ENCODE assay signal across 18 cellular contexts in the genomic region with DNA sequence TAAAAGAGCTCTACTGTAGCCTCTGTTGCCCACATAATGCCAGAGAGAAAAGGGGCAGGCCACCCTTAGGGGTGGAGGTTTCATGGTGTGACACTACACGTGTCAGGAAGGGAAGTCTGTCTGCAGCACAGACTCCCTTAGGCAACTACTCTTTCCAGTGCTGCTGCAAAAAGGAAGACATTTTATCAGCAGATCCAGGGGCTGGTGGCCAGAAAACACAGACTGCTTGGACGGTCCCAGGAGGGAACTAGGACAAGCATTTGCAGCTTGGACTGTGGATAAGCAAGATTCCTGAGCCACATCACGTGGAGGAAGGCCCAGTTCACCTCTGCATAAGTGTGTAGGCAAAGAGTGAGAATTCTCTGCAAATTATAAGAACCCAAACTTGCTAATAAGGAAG.
DNase-seq lines count a peak whose midpoint lies in the region; ATAC-seq, FAIRE-seq and TF ChIP-seq lines count a peak whose summit lies in the region.
"Had no signal": no experiment of that assay in that cellular context is flagged by ENCODE, and none has a peak within 500 bp of the region (broad histone marks: within the 10 kb centered on the region; RNA-seq: fewer than 3 reads in every experiment).

No MANE protein-coding gene starts in this region.

- TF ChIP-seq POLR2A in A549 (IDR thresholded peaks at IDR 0.05; ENCODE audit: low read length): no peak

- H3K36me3 ChIP-seq in left ventricle myocardium inferior: no peaks in the 10 kb centered on the region

- no peak for TF ChIP-seq CTCF in left ventricle myocardium inferior (IDR thresholded peaks at IDR 0.05; ENCODE audit: borderline replicate concordance)
- TF ChIP-seq CTCF in A549 (IDR thresholded peaks at IDR 0.05): no peak

- intact Hi-C loops in left cardiac atrium (cut with DNase I): no loop called here
- intact Hi-C loops in left ventricle myocardium inferior (cut with micrococcal nuclease): no loop called here

- H3K4me1 ChIP-seq in left ventricle myocardium inferior (no peaks in the 10 kb centered on the region), A549 (peaks cover 34% of the 10 kb centered on the region)

- no peaks in the 10 kb centered on the region for H3K27me3 ChIP-seq in left ventricle myocardium inferior (ENCODE audit: low read depth)

- FAIRE-seq in A549 (lab: Jason Lieb, UNC): no peak
- FAIRE-seq: G401.6, GM12892, GM19239 had no signal

- no peak for TF ChIP-seq RAD21 in A549 (conservative IDR thresholded peaks at IDR 0.05 in 1 of 2, IDR thresholded peaks at IDR 0.05 in 1 of 2)

- no peak overlapping the region for H3K4me3 ChIP-seq in left ventricle myocardium inferior
- H3K4me3 ChIP-seq in A549: no peak overlapping the region

- TF ChIP-seq EP300 in A549 (IDR thresholded peaks at IDR 0.05): no peak

- CTCF ChIA-PET in A549 (lab: Yijun Ruan, JAX): interaction anchor here (0.6 to 1.2 kb wide), 3 partner anchors 14 to 313 kb away, joined by 3 to 4 read pairs (median 3); no protein-coding TSS in a partner anchor

- ATAC-seq in left cardiac atrium: no peak
- no peak for ATAC-seq in A549
- no peak for ATAC-seq in HG03565 (IDR thresholded peaks at IDR 0.05; ENCODE audit: unreplicated experiment)

- POLR2A ChIA-PET in A549 (lab: Yijun Ruan, JAX): no interaction called here

- H3K9me3 ChIP-seq in left ventricle myocardium inferior (replicated peaks) (peaks cover 12% of the 10 kb centered on the region), A549 (no peaks in the 10 kb centered on the region)

- DNase-seq in left cardiac atrium (peak; percentile 52), left ventricle myocardium inferior (no peak), A549 (ENCODE audit: low read depth in 1 of 2, low spot score in 1 of 2) (no peak), SK-MEL-5 (ENCODE audit: low read depth, low spot score) (peak; percentile 17), foreskin melanocyte (peak; percentile 53), DMS 273 (lab: John Stamatoyannopoulos, UW; ENCODE audit: unreplicated experiment) (no peak)
- DNase-seq: 8988T; CD4-positive, alpha-beta memory T cell; DMS153; DMS79 treated with DMSO at 0.1 percent for 48 hours; EL; HCEC 1CT; IMR-90 had no signal

- no peak overlapping the region for H3K4me2 ChIP-seq in A549

- 60% methylated on average over 3 of the region's 3 CpGs for WGBS in A549 (ENCODE audit: missing lambda C conversion rate)

- in situ Hi-C loops in SK-MEL-5 (cut with HindIII; ENCODE audit: low pct_unique_long_range_greater_than_20kb, low sequenced_read_pairs): no loop called here

- H3K27ac ChIP-seq in left ventricle myocardium inferior (replicated peaks): no peak overlapping the region
- H3K27ac ChIP-seq in A549: peak overlapping the region; percentile 9 to 66; a peak in 5 of 6 replicates
- H3K27ac ChIP-seq: C4-2B had no signal

TF ChIP-seq in A549, 52 proteins besides CTCF, POLR2A, EP300 and RAD21:
- TF ChIP-seq ZNF302 (CRISPR knock-in tag; IDR thresholded peaks at IDR 0.05) (no peak), KDM1A (IDR thresholded peaks at IDR 0.05; ENCODE audit: low read depth) (no peak), TP53 (CRISPR knock-in tag; IDR thresholded peaks at IDR 0.05) (no peak), RARB (CRISPR knock-in tag; IDR thresholded peaks at IDR 0.05) (no peak)
- TF ChIP-seq, protein P1, sequence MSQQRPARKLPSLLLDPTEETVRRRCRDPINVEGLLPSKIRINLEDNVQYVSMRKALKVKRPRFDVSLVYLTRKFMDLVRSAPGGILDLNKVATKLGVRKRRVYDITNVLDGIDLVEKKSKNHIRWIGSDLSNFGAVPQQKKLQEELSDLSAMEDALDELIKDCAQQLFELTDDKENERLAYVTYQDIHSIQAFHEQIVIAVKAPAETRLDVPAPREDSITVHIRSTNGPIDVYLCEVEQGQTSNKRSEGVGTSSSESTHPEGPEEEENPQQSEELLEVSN (IDR thresholded peaks at IDR 0.05; ENCODE audit: borderline replicate concordance, low read depth): no peak
- TF ChIP-seq, protein P2, sequence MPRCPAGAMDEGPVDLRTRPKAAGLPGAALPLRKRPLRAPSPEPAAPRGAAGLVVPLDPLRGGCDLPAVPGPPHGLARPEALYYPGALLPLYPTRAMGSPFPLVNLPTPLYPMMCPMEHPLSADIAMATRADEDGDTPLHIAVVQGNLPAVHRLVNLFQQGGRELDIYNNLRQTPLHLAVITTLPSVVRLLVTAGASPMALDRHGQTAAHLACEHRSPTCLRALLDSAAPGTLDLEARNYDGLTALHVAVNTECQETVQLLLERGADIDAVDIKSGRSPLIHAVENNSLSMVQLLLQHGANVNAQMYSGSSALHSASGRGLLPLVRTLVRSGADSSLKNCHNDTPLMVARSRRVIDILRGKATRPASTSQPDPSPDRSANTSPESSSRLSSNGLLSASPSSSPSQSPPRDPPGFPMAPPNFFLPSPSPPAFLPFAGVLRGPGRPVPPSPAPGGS (IDR thresholded peaks at IDR 0.05): no peak

Comparison
In these comparisons a context has a peak if more than half of its experiments do, and no peak if none do; other contexts are left out.
1. DNase-seq: peak in left cardiac atrium (single experiment), SK-MEL-5 (single experiment) and foreskin melanocyte (single experiment); none in left ventricle myocardium inferior (single experiment), A549 (0 of 2) and DMS 273 (single experiment).